ENCODE assay signal across 2 cellular contexts in the genomic region with DNA sequence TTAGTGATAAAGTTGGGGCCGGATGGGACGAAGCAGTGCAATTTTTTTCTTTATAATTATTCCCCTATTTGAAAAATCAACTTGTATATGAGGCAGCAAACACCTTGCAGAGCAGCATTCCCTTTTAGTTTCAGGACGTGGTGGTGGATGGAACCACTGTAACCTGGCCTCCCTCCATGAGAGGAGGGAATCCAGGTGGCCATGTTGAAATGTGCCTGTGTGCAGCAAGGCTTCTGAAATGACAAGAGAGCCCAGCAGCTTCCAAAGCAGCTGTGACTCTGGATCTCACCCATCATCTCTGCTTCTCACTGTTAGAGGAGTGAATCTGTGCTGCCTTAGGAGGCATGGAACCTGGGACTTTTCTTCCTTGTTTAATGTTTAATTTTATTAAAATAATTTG.
A peak's percentile ranks its signal among the peaks of the same experiment; 100 is the strongest.
TF ChIP-seq lines count a peak whose summit lies in the region.

No MANE protein-coding gene starts in this region.

TF ChIP-seq in liver, 16 proteins besides CTCF, POLR2A, EP300 and RAD21 (continued from another document):
- TF ChIP-seq FOXA1 (IDR thresholded peaks at IDR 0.05) (no peak), ZBTB33 (IDR thresholded peaks at IDR 0.05) (no peak), TAF1 (conservative IDR thresholded peaks at IDR 0.05) (no peak), YY1 (IDR thresholded peaks at IDR 0.05) (peak; percentile 33)

TF ChIP-seq in HepG2, 621 proteins besides CTCF, POLR2A, EP300 and RAD21 (continued from another document):
- TF ChIP-seq, protein P1, sequence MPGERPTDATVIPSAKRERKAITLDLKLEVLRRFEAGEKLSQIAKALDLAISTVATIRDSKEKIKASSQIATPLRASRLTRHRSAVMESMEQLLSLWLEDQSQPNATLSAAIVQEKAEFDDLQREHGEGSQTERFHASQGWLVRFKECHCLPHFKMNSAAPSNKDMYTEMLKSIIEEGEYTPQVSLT (CRISPR knock-in tag; IDR thresholded peaks at IDR 0.05; ENCODE audit: borderline replicate concordance, low read depth): no peak
- no peak for TF ChIP-seq ZNF331 (CRISPR knock-in tag; IDR thresholded peaks at IDR 0.05)
- TF ChIP-seq ZMAT5 (CRISPR knock-in tag; IDR thresholded peaks at IDR 0.05; ENCODE audit: borderline replicate concordance, low read depth): no peak
- no peak for TF ChIP-seq NFE2 (CRISPR knock-in tag; IDR thresholded peaks at IDR 0.05)
- no peak for TF ChIP-seq MZF1 (CRISPR knock-in tag; IDR thresholded peaks at IDR 0.05; ENCODE audit: borderline replicate concordance)
- TF ChIP-seq POLR2G (IDR thresholded peaks at IDR 0.05; ENCODE audit: low read depth, low read length): no peak
- no peak for TF ChIP-seq NCOA1 (CRISPR knock-in tag; IDR thresholded peaks at IDR 0.05)
- no peak for TF ChIP-seq ELF4 (CRISPR knock-in tag; IDR thresholded peaks at IDR 0.05; ENCODE audit: borderline replicate concordance)
- no peak for TF ChIP-seq ZZZ3 (CRISPR knock-in tag; IDR thresholded peaks at IDR 0.05; ENCODE audit: borderline replicate concordance)
- no peak for TF ChIP-seq AGO1 (IDR thresholded peaks at IDR 0.05; ENCODE audit: low read depth, low read length, poor library complexity, severe bottlenecking)
